In genomic region chr3:20573175-20573574, GRCh38 we compare ENCODE assay signal across 26 cellular contexts.
DNase-seq lines count a peak whose midpoint lies in the region; ATAC-seq, FAIRE-seq and TF ChIP-seq lines count a peak whose summit lies in the region.
"Had no signal": no experiment of that assay in that cellular context is flagged by ENCODE, and none has a peak within 500 bp of the region (broad histone marks: within the 10 kb centered on the region; RNA-seq: fewer than 3 reads in every experiment).

No MANE protein-coding gene starts in this region.

- no peak for TF ChIP-seq CTCF in endothelial cell of umbilical vein (IDR thresholded peaks at IDR 0.05; ENCODE audit: extremely low read depth in 1 of 2, insufficient read depth in 1 of 2, low read depth in 1 of 2, low read length in 2 of 2)
- no peak for TF ChIP-seq CTCF in retinal pigment epithelial cell (conservative IDR thresholded peaks at IDR 0.05; ENCODE audit: low read depth, low read length)

- CTCF ChIA-PET in endothelial cell of umbilical vein (lab: Charles Lee), result no interaction called here

- POLR2A ChIA-PET in endothelial cell of umbilical vein (lab: Charles Lee), result no interaction called here

- no peak overlapping the region for H3K27ac ChIP-seq in endothelial cell of umbilical vein (ENCODE audit: insufficient read depth, low read depth, low read length)
- H3K27ac ChIP-seq: cardiac muscle cell, esophagus muscularis mucosa, left ventricle myocardium inferior, tibial nerve, WERI-Rb-1 had no signal

- TF ChIP-seq POLR2A in endothelial cell of umbilical vein (IDR thresholded peaks at IDR 0.05; ENCODE audit: low read depth, low read length), result no peak

- H3K4me3 ChIP-seq in endothelial cell of umbilical vein (replicated peaks in 1 of 3; ENCODE audit: insufficient read depth in 1 of 3, low read depth in 1 of 3, low read length in 3 of 3) (no peak overlapping the region), retinal pigment epithelial cell (ENCODE audit: low read length) (no peak overlapping the region)
- H3K4me3 ChIP-seq: cardiac muscle cell, esophagus muscularis mucosa, left ventricle myocardium inferior, tibial nerve had no signal

- no peak for FAIRE-seq in endothelial cell of umbilical vein (lab: Jason Lieb, UNC)
- FAIRE-seq: islet of Langerhans had no signal

- no peaks in the 10 kb centered on the region for H3K79me2 ChIP-seq in endothelial cell of umbilical vein (ENCODE audit: control insufficient read depth, insufficient read depth, low read length)

- no TSS peak for BruUV-seq in endothelial cell of umbilical vein (replicated peaks; lab: Mats Ljungman, UMichigan)

- H3K9ac ChIP-seq in endothelial cell of umbilical vein (replicated peaks; ENCODE audit: extremely low read depth, insufficient read depth, low read length), result no peak overlapping the region

- dilution Hi-C loops in endothelial cell of umbilical vein (cut with MboI; ENCODE audit: extremely low pct_ligation_motif_present, low sequenced_read_pairs), result no loop called here

- no peak overlapping the region for H3K4me2 ChIP-seq in endothelial cell of umbilical vein (ENCODE audit: insufficient read depth, low read length)

- no peaks in the 10 kb centered on the region for H3K9me3 ChIP-seq in endothelial cell of umbilical vein (replicated peaks; ENCODE audit: control insufficient read depth, insufficient read depth, low read length)

- peaks cover 4% of the 10 kb centered on the region for H3K4me1 ChIP-seq in endothelial cell of umbilical vein (ENCODE audit: control insufficient read depth, extremely low read depth, insufficient read depth, low read length)
- H3K4me1 ChIP-seq: esophagus muscularis mucosa, tibial nerve had no signal

- no peak for ATAC-seq in HG03571 (IDR thresholded peaks at IDR 0.05; ENCODE audit: unreplicated experiment)
- no peak for ATAC-seq in HG03460 (IDR thresholded peaks at IDR 0.05; ENCODE audit: unreplicated experiment)

- DNase-seq in EL (peak; percentile 68), RPMI7951 (ENCODE audit: low read depth) (peak; percentile 67), endothelial cell of umbilical vein (ENCODE audit: low read depth, low spot score) (peak; percentile 11), retinal pigment epithelial cell (ENCODE audit: low read depth) (peak; percentile 65), HT-29 (ENCODE audit: low spot score) (no peak)
- DNase-seq: activated CD4-positive, alpha-beta T cell treated with anti-CD3 and anti-CD28 coated beads, Interleukin-2, amount 10 ng/mL, durations not matched to agents 24 days and 14 days; activated T-cell treated with anti-CD3 and anti-CD28 coated beads, Interleukin-2, amount 50 U/mL, for 24 hours; C1 segment of cervical spinal cord; COR-L47; endodermal cell; Kasumi-1; left ventricle myocardium inferior; naive B cell; NCI-H146; NCI-H2107; NCI-H446; NCI-H774; occipital lobe; stimulated activated CD4-positive, alpha-beta T cell treated with anti-CD3 and anti-CD28 coated beads, Interleukin-1b, Interleukin-23, amount 100 ng/mL, for 48 hours; WERI-Rb-1 had no signal

- intact Hi-C loops in endothelial cell of umbilical vein (cut with micrococcal nuclease), result no loop called here

- no peaks in the 10 kb centered on the region for H3K27me3 ChIP-seq in endothelial cell of umbilical vein (ENCODE audit: control insufficient read depth in 2 of 2, insufficient read depth in 2 of 2, low read length in 2 of 2)
- H3K27me3 ChIP-seq: cardiac muscle cell, esophagus muscularis mucosa, tibial nerve had no signal

- H2AFZ ChIP-seq in endothelial cell of umbilical vein (ENCODE audit: low read depth, low read length), result no peak overlapping the region

- no peaks in the 10 kb centered on the region for H3K36me3 ChIP-seq in endothelial cell of umbilical vein (ENCODE audit: control insufficient read depth in 2 of 2, extremely low read depth in 1 of 2, insufficient read depth in 2 of 2, low read length in 2 of 2)
- H3K36me3 ChIP-seq: cardiac muscle cell, esophagus muscularis mucosa, left ventricle myocardium inferior, tibial nerve, WERI-Rb-1 had no signal

- no peaks in the 10 kb centered on the region for H3K9me1 ChIP-seq in endothelial cell of umbilical vein (replicated peaks; ENCODE audit: control insufficient read depth, extremely low read depth, insufficient read depth, low read length)

- H4K20me1 ChIP-seq in endothelial cell of umbilical vein (replicated peaks; ENCODE audit: control insufficient read depth, extremely low read depth, insufficient read depth, low read length), result no peaks in the 10 kb centered on the region

TF ChIP-seq in endothelial cell of umbilical vein, 7 proteins besides CTCF, POLR2A, EP300 and RAD21:
- TF ChIP-seq FOS (IDR thresholded peaks at IDR 0.05; ENCODE audit: borderline replicate concordance, insufficient read depth, low read length), result peak; percentile 49
- no peak for TF ChIP-seq JUN (IDR thresholded peaks at IDR 0.05; ENCODE audit: borderline replicate concordance, insufficient read depth, insufficient read length, low read depth)
- TF ChIP-seq EZH2 (IDR thresholded peaks at IDR 0.05; ENCODE audit: borderline replicate concordance, low read depth, low read length, severe bottlenecking), result no peak
- no peak for TF ChIP-seq POLR2AphosphoS5 (IDR thresholded peaks at IDR 0.05; ENCODE audit: insufficient read depth, low read depth, low read length)
- TF ChIP-seq MYC (IDR thresholded peaks at IDR 0.05; ENCODE audit: low read depth, low read length), result no peak
- no peak for TF ChIP-seq GATA2 (IDR thresholded peaks at IDR 0.05; ENCODE audit: insufficient read depth, insufficient read length, low read depth, low read length)
- TF ChIP-seq, protein P1, sequence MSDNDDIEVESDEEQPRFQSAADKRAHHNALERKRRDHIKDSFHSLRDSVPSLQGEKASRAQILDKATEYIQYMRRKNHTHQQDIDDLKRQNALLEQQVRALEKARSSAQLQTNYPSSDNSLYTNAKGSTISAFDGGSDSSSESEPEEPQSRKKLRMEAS (IDR thresholded peaks at IDR 0.05; ENCODE audit: insufficient read depth, insufficient read length), result no peak
